Comparison of ENCODE assay signal across 8 cellular contexts in the genomic region with DNA sequence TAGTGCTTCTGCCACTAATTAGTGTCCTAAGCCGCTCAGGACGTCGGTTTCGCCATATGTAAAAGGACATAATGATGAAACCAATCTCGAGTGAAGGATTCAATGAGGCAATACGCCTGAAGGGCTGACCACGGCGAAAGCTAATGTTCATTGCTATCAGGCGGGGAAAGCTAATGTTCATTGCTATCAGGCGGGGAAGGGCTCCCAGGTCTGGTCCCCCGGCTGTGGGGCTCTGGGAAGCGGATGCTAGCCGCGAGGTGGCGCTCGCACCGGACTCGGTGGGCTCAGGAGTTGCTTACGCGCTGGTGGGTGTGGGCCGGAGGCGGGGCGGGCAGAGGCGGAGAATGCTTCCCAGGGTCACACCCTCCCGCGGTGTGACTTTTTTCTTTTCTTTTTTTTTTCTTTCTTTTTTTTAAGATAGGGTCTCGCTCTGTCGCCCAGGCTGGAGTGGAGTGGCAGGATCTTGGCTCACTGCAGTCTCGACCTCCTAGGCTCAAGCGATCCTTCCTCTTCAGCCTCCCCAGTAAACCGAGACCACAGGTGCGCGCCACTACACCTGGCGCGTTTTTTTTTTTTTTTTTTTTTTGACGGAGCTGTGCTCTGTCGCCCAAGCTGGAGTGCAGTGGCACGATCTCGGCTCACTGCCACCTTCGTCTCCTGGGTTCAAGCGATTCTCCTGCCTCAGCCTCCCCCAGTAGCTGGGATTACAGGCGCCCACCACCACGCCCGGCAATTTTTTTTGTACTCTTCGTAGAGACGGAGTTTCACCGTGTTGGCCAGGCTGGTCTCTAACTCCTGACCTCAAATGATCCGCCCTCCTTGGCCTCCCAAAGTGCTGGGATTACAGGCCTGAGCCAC. TPM values are rescaled to one million over a fixed set of nuclear protein-coding genes. Genes with fewer than 3 reads are reported as not detected.
DNase-seq lines count a peak whose midpoint lies in the region; ATAC-seq and TF ChIP-seq lines count a peak whose summit lies in the region.

No MANE protein-coding gene starts in this region.

- no peak overlapping the region for H2AFZ ChIP-seq in SU-DHL-6 (ENCODE audit: low read depth, low read length, severe bottlenecking)

- H3K27me3 Mint-ChIP-seq in activated naive CD8-positive, alpha-beta T cell, result peaks cover 25% of the 10 kb centered on the region
- H3K27me3 Mint-ChIP-seq in progenitor cell of endocrine pancreas (peaks cover 76% of the 10 kb centered on the region), type B pancreatic cell (peaks cover 68% of the 10 kb centered on the region)

- peak overlapping the region; percentile 60 for H3K4me3 Mint-ChIP-seq in activated naive CD8-positive, alpha-beta T cell
- H3K4me3 Mint-ChIP-seq in progenitor cell of endocrine pancreas (ENCODE audit: low read depth), result peak overlapping the region; percentile 41
- H3K4me3 Mint-ChIP-seq in type B pancreatic cell, result peak overlapping the region; percentile 82

- no peak overlapping the region for H3K4me3 ChIP-seq in SU-DHL-6 (ENCODE audit: insufficient read depth, low read length, poor library complexity, severe bottlenecking)

- no peaks in the 10 kb centered on the region for H3K79me2 ChIP-seq in SU-DHL-6 (ENCODE audit: insufficient read depth, low read length)

- no peaks in the 10 kb centered on the region for H3K9me2 ChIP-seq in SU-DHL-6 (replicated peaks; ENCODE audit: insufficient read depth, low read length)

- ATAC-seq in Right ventricle myocardium inferior, result peak; percentile 89

- no peaks in the 10 kb centered on the region for H3F3A ChIP-seq in SU-DHL-6 (ENCODE audit: insufficient read depth)

- H3K27ac ChIP-seq in SU-DHL-6 (ENCODE audit: low read depth, low read length), result no peak overlapping the region

- H3K9me3 ChIP-seq in SU-DHL-6 (ENCODE audit: insufficient read depth, low read length), result no peaks in the 10 kb centered on the region

- no peak overlapping the region for H3K9ac ChIP-seq in SU-DHL-6 (ENCODE audit: low read length)

- peaks cover 13% of the 10 kb centered on the region for H3K4me1 Mint-ChIP-seq in activated naive CD8-positive, alpha-beta T cell (ENCODE audit: low read depth)
- H3K4me1 Mint-ChIP-seq in progenitor cell of endocrine pancreas (ENCODE audit: low read depth), result peaks cover 4% of the 10 kb centered on the region
- H3K4me1 Mint-ChIP-seq in type B pancreatic cell (ENCODE audit: unreplicated experiment), result peaks cover 31% of the 10 kb centered on the region

- TF ChIP-seq CTCF in GM20000 (IDR thresholded peaks at IDR 0.05; ENCODE audit: extremely low read depth, missing control alignments) (peak; percentile 72), SU-DHL-6 (IDR thresholded peaks at IDR 0.05; ENCODE audit: insufficient read depth, low read length, poor library complexity, severe bottlenecking) (peak; percentile 71), progenitor cell of endocrine pancreas (IDR thresholded peaks at IDR 0.05; ENCODE audit: unreplicated experiment) (peak; percentile 90), type B pancreatic cell (conservative IDR thresholded peaks at IDR 0.05) (peak; percentile 95)

- H3K4me2 ChIP-seq in SU-DHL-6 (ENCODE audit: low read depth, low read length, poor library complexity, severe bottlenecking), result no peak overlapping the region

- intact Hi-C loops in Right ventricle myocardium inferior (cut with DNase I), result loop anchor here (1.0 to 10.0 kb wide), 3 partner anchors 28 to 205 kb away; partner anchors contain the start of gene LRRC71

- DNase-seq in AG20443 (ENCODE audit: low spot score) (peak; percentile 95), GM20000 (ENCODE audit: low spot score) (peak; percentile 88), NAMALWA (ENCODE audit: low spot score) (peak; percentile 95), Right ventricle myocardium inferior (ENCODE audit: missing footprints) (peak; percentile 94), progenitor cell of endocrine pancreas (ENCODE audit: low spot score, unreplicated experiment) (peak; percentile 89), type B pancreatic cell (ENCODE audit: extremely low spot score, unreplicated experiment) (peak; percentile 95)

- H3K36me3 Mint-ChIP-seq in activated naive CD8-positive, alpha-beta T cell, result no peaks in the 10 kb centered on the region
- no peaks in the 10 kb centered on the region for H3K36me3 Mint-ChIP-seq in progenitor cell of endocrine pancreas (ENCODE audit: insufficient read depth)
- H3K36me3 Mint-ChIP-seq in type B pancreatic cell, result no peaks in the 10 kb centered on the region

- H4K20me1 ChIP-seq in SU-DHL-6 (ENCODE audit: low read depth, low read length), result no peaks in the 10 kb centered on the region

- H3K9me3 Mint-ChIP-seq in activated naive CD8-positive, alpha-beta T cell (ENCODE audit: low read depth), result no peaks in the 10 kb centered on the region
- H3K9me3 Mint-ChIP-seq in progenitor cell of endocrine pancreas (ENCODE audit: low read depth) (no peaks in the 10 kb centered on the region), type B pancreatic cell (no peaks in the 10 kb centered on the region)

- no peak overlapping the region for H3K27ac Mint-ChIP-seq in activated naive CD8-positive, alpha-beta T cell
- H3K27ac Mint-ChIP-seq in progenitor cell of endocrine pancreas (no peak overlapping the region), type B pancreatic cell (peak overlapping the region; percentile 58)

- H3K36me3 ChIP-seq in SU-DHL-6 (ENCODE audit: low read length), result no peaks in the 10 kb centered on the region

- H3K27me3 ChIP-seq in SU-DHL-6 (ENCODE audit: low read length), result 0 out of 2 replicates have a peak, but pooled peaks cover 2% of the 10 kb centered on the region

RNA-seq across cellular contexts. Expression of gene PEAR1, which starts 1.1 kb away (rescaled TPM):
- 8.1 TPM for total RNA-seq in Right ventricle myocardium inferior
- 0.20 TPM in 1 of 2 replicates, not detected in the other for total RNA-seq in progenitor cell of endocrine pancreas
- 0.14 and 11.7 TPM in 2 replicates for total RNA-seq in type B pancreatic cell (ENCODE audit: low replicate concordance)

RNA-seq across cellular contexts. Expression of gene LRRC71, which starts 28.0 kb away (rescaled TPM):
- total RNA-seq in Right ventricle myocardium inferior (not detected), progenitor cell of endocrine pancreas (not detected in 2 replicates), type B pancreatic cell (ENCODE audit: low replicate concordance) (0.58 TPM in 1 of 2 replicates, not detected in the other)

RNA-seq across cellular contexts. Expression of gene NTRK1, which starts 31.8 kb away (rescaled TPM):
- total RNA-seq in Right ventricle myocardium inferior (2.4 TPM), progenitor cell of endocrine pancreas (0.36 TPM in 1 of 2 replicates, not detected in the other), type B pancreatic cell (ENCODE audit: low replicate concordance) (0.12 and 6.6 TPM in 2 replicates)

RNA-seq across cellular contexts. Expression of gene INSRR, which starts 33.5 kb away (rescaled TPM):
- total RNA-seq in Right ventricle myocardium inferior, result 0.46 TPM
- total RNA-seq in progenitor cell of endocrine pancreas, result not detected in 2 replicates
- total RNA-seq in type B pancreatic cell (ENCODE audit: low replicate concordance), result 1.7 TPM in 1 of 2 replicates, not detected in the other
